Comparison of ENCODE assay signal across 15 cellular contexts in the genomic region with DNA sequence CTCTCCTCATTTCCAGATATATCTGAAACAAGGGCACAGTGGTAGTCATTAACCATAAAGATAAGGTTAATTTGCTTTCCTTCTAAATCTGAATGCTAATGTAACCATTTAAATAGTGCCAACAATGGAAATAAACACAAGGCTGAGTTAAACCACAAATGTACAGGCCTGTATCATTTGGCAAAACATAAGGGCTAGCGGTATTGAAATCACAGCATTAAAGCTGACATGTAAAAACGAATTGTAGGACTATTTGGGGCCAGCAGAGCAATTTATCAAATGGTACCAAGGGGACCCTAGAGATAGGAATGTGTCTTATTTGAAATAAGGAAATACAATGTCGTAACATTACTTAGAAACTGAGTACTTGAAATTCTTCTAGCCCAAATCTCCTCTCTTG.
DNase-seq lines count a peak whose midpoint lies in the region; TF ChIP-seq lines count a peak whose summit lies in the region.
"Had no signal": no experiment of that assay in that cellular context is flagged by ENCODE, and none has a peak within 500 bp of the region (broad histone marks: within the 10 kb centered on the region; RNA-seq: fewer than 3 reads in every experiment).

No MANE protein-coding gene starts in this region.

- H3K9me3 ChIP-seq in smooth muscle cell (replicated peaks; ENCODE audit: low read depth) (no peaks in the 10 kb centered on the region), ovary (no peaks in the 10 kb centered on the region)

- H3K4me3 ChIP-seq in astrocyte of the spinal cord (ENCODE audit: low read depth, low read length): no peak overlapping the region
- H3K4me3 ChIP-seq in fibroblast of the aortic adventitia (ENCODE audit: low read depth, low read length): no peak overlapping the region
- no peak overlapping the region for H3K4me3 ChIP-seq in smooth muscle cell
- H3K4me3 ChIP-seq in ovary: no peak overlapping the region
- H3K4me3 ChIP-seq: GM12878, GM23248 had no signal

- H3K27me3 ChIP-seq in smooth muscle cell (ENCODE audit: low read depth) (no peaks in the 10 kb centered on the region), ovary (no peaks in the 10 kb centered on the region)

- peak overlapping the region; percentile 30 for H2AFZ ChIP-seq in smooth muscle cell (ENCODE audit: low read depth)
- H2AFZ ChIP-seq: GM23248 had no signal

- H3K79me2 ChIP-seq in smooth muscle cell (ENCODE audit: low read depth): no peaks in the 10 kb centered on the region

- H3K36me3 ChIP-seq in smooth muscle cell (ENCODE audit: low read depth): no peaks in the 10 kb centered on the region
- H3K36me3 ChIP-seq in ovary: no peaks in the 10 kb centered on the region

- H3F3A ChIP-seq in smooth muscle cell (ENCODE audit: low read depth): no peaks in the 10 kb centered on the region

- DNase-seq in astrocyte of the spinal cord (ENCODE audit: low read depth, low spot score): peak; percentile 22
- peak; percentile 40 for DNase-seq in fibroblast of the aortic adventitia (ENCODE audit: low read depth)
- no peak for DNase-seq in smooth muscle cell (lab: John Stamatoyannopoulos, UW; ENCODE audit: unreplicated experiment)
- no peak for DNase-seq in COLO668 (lab: John Stamatoyannopoulos, UW; ENCODE audit: unreplicated experiment)
- DNase-seq in ovary: no peak
- no peak for DNase-seq in effector CD8-positive, alpha-beta T cell (lab: John Stamatoyannopoulos, UW)
- DNase-seq: C1 segment of cervical spinal cord; Caco-2; CD4-positive, alpha-beta memory T cell; DMS153; DND-41; GM23248; H7; HCEC 1CT had no signal

- no peaks in the 10 kb centered on the region for H3K4me1 ChIP-seq in smooth muscle cell (ENCODE audit: low read depth)
- H3K4me1 ChIP-seq in ovary (ENCODE audit: insufficient read depth): no peaks in the 10 kb centered on the region
- H3K4me1 ChIP-seq: Caco-2 had no signal

- no peak overlapping the region for H3K9ac ChIP-seq in smooth muscle cell (ENCODE audit: low read depth)
- H3K9ac ChIP-seq: GM23248 had no signal

- no peak for TF ChIP-seq POLR2A in ovary (IDR thresholded peaks at IDR 0.05)

- no peak for TF ChIP-seq CTCF in astrocyte of the spinal cord (IDR thresholded peaks at IDR 0.05; ENCODE audit: low read depth, low read length)
- no peak for TF ChIP-seq CTCF in fibroblast of the aortic adventitia (IDR thresholded peaks at IDR 0.05; ENCODE audit: insufficient read depth, low read length)
- no peak for TF ChIP-seq CTCF in smooth muscle cell (IDR thresholded peaks at IDR 0.05; ENCODE audit: borderline replicate concordance, insufficient read depth, poor library complexity, severe bottlenecking)
- no peak for TF ChIP-seq CTCF in ovary (IDR thresholded peaks at IDR 0.05)

- in situ Hi-C loops in astrocyte of the spinal cord (cut with HindIII; ENCODE audit: low sequenced_read_pairs): no loop called here

- no peak overlapping the region for H3K27ac ChIP-seq in smooth muscle cell (ENCODE audit: low read depth)
- H3K27ac ChIP-seq in ovary: no peak overlapping the region
- H3K27ac ChIP-seq: GM23248 had no signal

- WGBS in smooth muscle cell (ENCODE audit: low lambda C conversion rate): 68% methylated on average over 3 of the region's 3 CpGs
- WGBS in ovary, 3 donors: 73 to 74% (median 73%) methylated on average over 3 of the region's 3 CpGs

- intact Hi-C loops in ovary (cut with DNase I): no loop called here

- no peak for TF ChIP-seq EP300 in ovary (IDR thresholded peaks at IDR 0.05)

- H4K20me1 ChIP-seq in smooth muscle cell (ENCODE audit: low read depth): no peaks in the 10 kb centered on the region

- H3K4me2 ChIP-seq in smooth muscle cell: no peak overlapping the region

Comparison
In these comparisons a context has a peak if more than half of its experiments do, and no peak if none do; other contexts are left out.
1. DNase-seq: peak in astrocyte of the spinal cord (single experiment) and fibroblast of the aortic adventitia (single experiment); none in smooth muscle cell (single experiment), COLO668 (single experiment), ovary (0 of 5) and effector CD8-positive, alpha-beta T cell (single experiment).